38 cellular contexts compared by ENCODE assay signal in genomic region chr11:133803026-133803425, GRCh38. TPM values are rescaled to one million over a fixed set of nuclear protein-coding genes. Genes with fewer than 3 reads are reported as not detected.
"Had no signal": no experiment of that assay in that cellular context is flagged by ENCODE, and none has a peak within 500 bp of the region (broad histone marks: within the 10 kb centered on the region; RNA-seq: fewer than 3 reads in every experiment).

No MANE protein-coding gene starts in this region.

- H3K27ac ChIP-seq: ascending aorta, brain microvascular endothelial cell, esophagus muscularis mucosa, foreskin keratinocyte, gastrocnemius medialis, heart left ventricle had no signal

- H3K4me1 Mint-ChIP-seq: activated CD4-positive, alpha-beta T cell treated with anti-CD3 and anti-CD28 coated beads for 36 hours; activated CD4-positive, alpha-beta T cell treated with anti-CD3 and anti-CD28 coated beads, Interleukin-2, amount 10 ng/mL, durations not matched to agents 24 days and 14 days; activated CD8-positive, alpha-beta memory T cell treated with anti-CD3 and anti-CD28 coated beads, Interleukin-2, amount 10 ng/mL, durations not matched to agents 7 days and 5 days; activated naive CD4-positive, alpha-beta T cell treated with anti-CD3 and anti-CD28 coated beads, Interleukin-2, amount 50 U/mL, for 24 hours; activated naive CD8-positive, alpha-beta T cell treated with anti-CD3 and anti-CD28 coated beads for 36 hours; activated naive CD8-positive, alpha-beta T cell treated with anti-CD3 and anti-CD28 coated beads, Interleukin-2, amount 50 U/mL, for 24 hours; central memory CD8-positive, alpha-beta T cell; T-helper 17 cell had no signal

- H3K4me3 Mint-ChIP-seq: activated CD4-positive, alpha-beta memory T cell treated with anti-CD3 and anti-CD28 coated beads for 36 hours; activated CD4-positive, alpha-beta T cell treated with anti-CD3 and anti-CD28 coated beads for 36 hours; activated CD4-positive, alpha-beta T cell treated with anti-CD3 and anti-CD28 coated beads, Interleukin-2, amount 10 ng/mL, durations not matched to agents 24 days and 14 days; activated CD8-positive, alpha-beta memory T cell treated with anti-CD3 and anti-CD28 coated beads, Interleukin-2, amount 10 ng/mL, durations not matched to agents 7 days and 5 days; activated CD8-positive, alpha-beta T cell treated with anti-CD3 and anti-CD28 coated beads, Interleukin-2, amount 10 ng/mL, durations not matched to agents 7 days and 5 days; activated naive CD4-positive, alpha-beta T cell treated with anti-CD3 and anti-CD28 coated beads for 36 hours; activated naive CD4-positive, alpha-beta T cell treated with anti-CD3 and anti-CD28 coated beads, Interleukin-2, amount 50 U/mL, for 24 hours; activated naive CD8-positive, alpha-beta T cell treated with anti-CD3 and anti-CD28 coated beads for 36 hours; activated naive CD8-positive, alpha-beta T cell treated with anti-CD3 and anti-CD28 coated beads, Interleukin-2, amount 50 U/mL, for 24 hours; activated T-helper 1 cell treated with anti-CD3 and anti-CD28 coated beads, Interleukin-12 subunit alpha, Interleukin-12 subunit beta, Interleukin-2, Interleukin-4 antibody, amounts not matched to agents 30 ng/mL and 10 ng/mL and 1 ng/mL, durations not matched to agents 14 hours and 24 hours and 36 hours; central memory CD8-positive, alpha-beta T cell; effector memory CD8-positive, alpha-beta T cell; T-helper 17 cell; T-helper 2 cell treated with Interferon-gamma antibody and Interleukin-4, amounts not matched to agents 5 μg/mL and 100 μg/mL, for 36 hours had no signal

- H3K27ac Mint-ChIP-seq: activated CD4-positive, alpha-beta memory T cell treated with anti-CD3 and anti-CD28 coated beads for 36 hours; activated CD4-positive, alpha-beta T cell treated with anti-CD3 and anti-CD28 coated beads for 36 hours; activated CD4-positive, alpha-beta T cell treated with anti-CD3 and anti-CD28 coated beads, Interleukin-2, amount 10 ng/mL, durations not matched to agents 24 days and 14 days; activated CD8-positive, alpha-beta memory T cell treated with anti-CD3 and anti-CD28 coated beads, Interleukin-2, amount 10 ng/mL, durations not matched to agents 7 days and 5 days; activated CD8-positive, alpha-beta T cell treated with anti-CD3 and anti-CD28 coated beads, Interleukin-2, amount 10 ng/mL, durations not matched to agents 7 days and 5 days; activated naive CD4-positive, alpha-beta T cell treated with anti-CD3 and anti-CD28 coated beads for 36 hours; activated naive CD4-positive, alpha-beta T cell treated with anti-CD3 and anti-CD28 coated beads, Interleukin-2, amount 50 U/mL, for 24 hours; activated naive CD8-positive, alpha-beta T cell treated with anti-CD3 and anti-CD28 coated beads for 36 hours; activated naive CD8-positive, alpha-beta T cell treated with anti-CD3 and anti-CD28 coated beads, Interleukin-2, amount 50 U/mL, for 24 hours; activated T-helper 1 cell treated with anti-CD3 and anti-CD28 coated beads, Interleukin-12 subunit alpha, Interleukin-12 subunit beta, Interleukin-2, Interleukin-4 antibody, amounts not matched to agents 30 ng/mL and 10 ng/mL and 1 ng/mL, durations not matched to agents 14 hours and 24 hours and 36 hours; activated T-helper 2 cell treated with anti-CD3 and anti-CD28 coated beads, Interferon-gamma antibody, Interleukin-2, Interleukin-4, amounts not matched to agents 10 μg/mL and 5 μg/mL and 100 μg/mL, durations not matched to agents 14 hours and 24 hours and 36 hours; effector memory CD8-positive, alpha-beta T cell; T-helper 17 cell; T-helper 2 cell treated with Interferon-gamma antibody and Interleukin-4, amounts not matched to agents 5 μg/mL and 100 μg/mL, for 36 hours had no signal

- H3K4me3 ChIP-seq: ascending aorta, esophagus muscularis mucosa, gastrocnemius medialis, heart left ventricle had no signal

- H3K9me3 ChIP-seq: ascending aorta, esophagus muscularis mucosa, gastrocnemius medialis, heart left ventricle had no signal

- DNase-seq: activated CD4-positive, alpha-beta memory T cell treated with anti-CD3 and anti-CD28 coated beads for 36 hours; activated CD4-positive, alpha-beta T cell treated with anti-CD3 and anti-CD28 coated beads for 36 hours; activated CD4-positive, alpha-beta T cell treated with anti-CD3 and anti-CD28 coated beads, Interleukin-2, amount 10 ng/mL, durations not matched to agents 24 days and 14 days; activated CD4-positive, CD25-positive, alpha-beta regulatory T cell; activated CD4-positive, CD25-positive, alpha-beta regulatory T cell treated with anti-CD3 and anti-CD28 coated beads, Interleukin-2, amount 50 U/mL, for 72 hours; activated CD8-positive, alpha-beta memory T cell treated with anti-CD3 and anti-CD28 coated beads, Interleukin-2, amount 10 ng/mL, durations not matched to agents 7 days and 5 days; activated CD8-positive, alpha-beta memory T cell treated with anti-CD3 and anti-CD28 coated beads, Interleukin-2, amount 50 U/mL, for 4 hours; activated CD8-positive, alpha-beta T cell treated with anti-CD3 and anti-CD28 coated beads, Interleukin-2, amount 10 ng/mL, durations not matched to agents 7 days and 5 days; activated effector memory CD4-positive, alpha-beta T cell treated with anti-CD3 and anti-CD28 coated beads, Interleukin-2, amount 50 U/mL, for 16 hours; activated naive CD4-positive, alpha-beta T cell treated with anti-CD3 and anti-CD28 coated beads for 36 hours; activated naive CD8-positive, alpha-beta T cell treated with anti-CD3 and anti-CD28 coated beads for 36 hours; activated naive CD8-positive, alpha-beta T cell treated with anti-CD3 and anti-CD28 coated beads, Interleukin-2, amount 50 U/mL, for 24 hours; activated T-cell treated with anti-CD3 and anti-CD28 coated beads, Interleukin-2, amount 50 U/mL, for 1 hour; activated T-cell treated with anti-CD3 and anti-CD28 coated beads, Interleukin-2, amount 50 U/mL, for 48 hours; brain microvascular endothelial cell; cortex of kidney; dermis blood vessel endothelial cell; effector CD4-positive, alpha-beta T cell; effector memory CD8-positive, alpha-beta T cell; erythroblast; foreskin keratinocyte; gastrocnemius medialis; glutamatergic neuron; heart left ventricle; T-helper 17 cell; T1000 had no signal

- H3K36me3 ChIP-seq: ascending aorta, brain microvascular endothelial cell, esophagus muscularis mucosa, gastrocnemius medialis, heart left ventricle had no signal

- H3K27me3 ChIP-seq: ascending aorta, brain microvascular endothelial cell, foreskin keratinocyte, gastrocnemius medialis had no signal

- ATAC-seq: activated CD4-positive, alpha-beta T cell treated with anti-CD3 and anti-CD28 coated beads for 36 hours; activated CD8-positive, alpha-beta memory T cell treated with anti-CD3 and anti-CD28 coated beads, Interleukin-2, amount 10 ng/mL, durations not matched to agents 7 days and 5 days; activated CD8-positive, alpha-beta T cell treated with anti-CD3 and anti-CD28 coated beads, Interleukin-2, amount 10 ng/mL, durations not matched to agents 7 days and 5 days; activated naive CD8-positive, alpha-beta T cell treated with anti-CD3 and anti-CD28 coated beads, Interleukin-2, amount 50 U/mL, for 24 hours; effector memory CD8-positive, alpha-beta T cell; foreskin keratinocyte; gastrocnemius medialis; heart left ventricle; T-helper 17 cell had no signal

- H3K4me1 ChIP-seq: ascending aorta, esophagus muscularis mucosa, foreskin keratinocyte, gastrocnemius medialis, heart left ventricle had no signal

- H3K9me3 Mint-ChIP-seq: activated CD4-positive, alpha-beta memory T cell treated with anti-CD3 and anti-CD28 coated beads for 36 hours; activated CD4-positive, alpha-beta T cell treated with anti-CD3 and anti-CD28 coated beads, Interleukin-2, amount 10 ng/mL, durations not matched to agents 24 days and 14 days; activated naive CD4-positive, alpha-beta T cell treated with anti-CD3 and anti-CD28 coated beads for 36 hours; activated naive CD4-positive, alpha-beta T cell treated with anti-CD3 and anti-CD28 coated beads, Interleukin-2, amount 50 U/mL, for 24 hours; activated naive CD8-positive, alpha-beta T cell treated with anti-CD3 and anti-CD28 coated beads for 36 hours; activated naive CD8-positive, alpha-beta T cell treated with anti-CD3 and anti-CD28 coated beads, Interleukin-2, amount 50 U/mL, for 24 hours; activated T-helper 1 cell treated with anti-CD3 and anti-CD28 coated beads, Interleukin-12 subunit alpha, Interleukin-12 subunit beta, Interleukin-2, Interleukin-4 antibody, amounts not matched to agents 30 ng/mL and 10 ng/mL and 1 ng/mL, durations not matched to agents 14 hours and 24 hours and 36 hours; activated T-helper 2 cell treated with anti-CD3 and anti-CD28 coated beads, Interferon-gamma antibody, Interleukin-2, Interleukin-4, amounts not matched to agents 10 μg/mL and 5 μg/mL and 100 μg/mL, durations not matched to agents 14 hours and 24 hours and 36 hours; central memory CD8-positive, alpha-beta T cell; T-helper 2 cell treated with Interferon-gamma antibody and Interleukin-4, amounts not matched to agents 5 μg/mL and 100 μg/mL, for 36 hours had no signal

- H3K36me3 Mint-ChIP-seq: activated CD4-positive, alpha-beta memory T cell treated with anti-CD3 and anti-CD28 coated beads for 36 hours; activated CD8-positive, alpha-beta memory T cell treated with anti-CD3 and anti-CD28 coated beads, Interleukin-2, amount 10 ng/mL, durations not matched to agents 7 days and 5 days; activated naive CD4-positive, alpha-beta T cell treated with anti-CD3 and anti-CD28 coated beads, Interleukin-2, amount 50 U/mL, for 24 hours; activated naive CD8-positive, alpha-beta T cell treated with anti-CD3 and anti-CD28 coated beads for 36 hours had no signal

- H3K27me3 Mint-ChIP-seq: activated CD8-positive, alpha-beta memory T cell treated with anti-CD3 and anti-CD28 coated beads, Interleukin-2, amount 10 ng/mL, durations not matched to agents 7 days and 5 days; central memory CD8-positive, alpha-beta T cell; effector memory CD8-positive, alpha-beta T cell; T-helper 17 cell had no signal

- FAIRE-seq: bronchial epithelial cell, colon had no signal

RNA-seq across cellular contexts. Expression of gene SPATA19, which starts 42.3 kb away (rescaled TPM):
- total RNA-seq: activated CD4-positive, alpha-beta memory T cell treated with anti-CD3 and anti-CD28 coated beads for 36 hours; activated CD4-positive, alpha-beta T cell treated with anti-CD3 and anti-CD28 coated beads for 36 hours; activated CD4-positive, alpha-beta T cell treated with anti-CD3 and anti-CD28 coated beads, Interleukin-2, amount 10 ng/mL, durations not matched to agents 24 days and 14 days; activated CD8-positive, alpha-beta memory T cell treated with anti-CD3 and anti-CD28 coated beads for 36 hours; activated CD8-positive, alpha-beta memory T cell treated with anti-CD3 and anti-CD28 coated beads, Interleukin-2, amount 10 ng/mL, durations not matched to agents 7 days and 5 days; activated CD8-positive, alpha-beta T cell treated with anti-CD3 and anti-CD28 coated beads, Interleukin-2, amount 10 ng/mL, durations not matched to agents 7 days and 5 days; activated naive CD4-positive, alpha-beta T cell treated with anti-CD3 and anti-CD28 coated beads for 36 hours; activated naive CD8-positive, alpha-beta T cell treated with anti-CD3 and anti-CD28 coated beads for 36 hours; activated T-helper 1 cell treated with anti-CD3 and anti-CD28 coated beads, Interleukin-12 subunit alpha, Interleukin-12 subunit beta, Interleukin-2, Interleukin-4 antibody, amounts not matched to agents 30 ng/mL and 10 ng/mL and 1 ng/mL, durations not matched to agents 14 hours and 24 hours and 36 hours; activated T-helper 2 cell treated with anti-CD3 and anti-CD28 coated beads, Interferon-gamma antibody, Interleukin-2, Interleukin-4, amounts not matched to agents 10 μg/mL and 5 μg/mL and 100 μg/mL, durations not matched to agents 14 hours and 24 hours and 36 hours; ascending aorta; bronchial epithelial cell; cardiac septum; chondrocyte; dermis blood vessel endothelial cell; esophagus muscularis mucosa; foreskin keratinocyte; gastrocnemius medialis; heart left ventricle; T-helper 17 cell had no signal
- polyA plus RNA-seq: foreskin keratinocyte, heart left ventricle had no signal
